Comparison of ENCODE assay signal across 16 cellular contexts in the genomic region with DNA sequence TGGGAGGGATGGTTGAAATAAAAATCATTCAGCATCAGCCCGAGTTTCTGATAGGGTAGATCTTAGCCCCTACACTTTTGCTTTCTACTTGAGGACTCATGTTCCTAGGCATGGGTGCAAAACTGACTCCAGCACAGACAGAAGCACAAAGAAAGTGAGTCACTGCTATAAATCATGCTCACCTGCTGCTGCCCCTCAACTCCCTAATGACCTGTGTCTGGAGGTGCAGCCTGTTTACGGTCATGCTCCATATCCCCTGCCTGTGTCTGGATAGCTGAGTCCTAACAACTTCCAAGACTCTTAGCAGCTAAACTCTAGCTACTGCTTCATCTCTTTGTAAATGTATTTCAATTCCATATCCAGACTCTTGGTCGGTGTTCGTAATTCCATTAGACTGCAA. TPM values are rescaled to one million over a fixed set of nuclear protein-coding genes. Genes with fewer than 3 reads are reported as not detected.
DNase-seq lines count a peak whose midpoint lies in the region; ATAC-seq, FAIRE-seq and TF ChIP-seq lines count a peak whose summit lies in the region.
"Had no signal": no experiment of that assay in that cellular context is flagged by ENCODE, and none has a peak within 500 bp of the region (broad histone marks: within the 10 kb centered on the region; RNA-seq: fewer than 3 reads in every experiment).

No MANE protein-coding gene starts in this region.

- no peak overlapping the region for H3K27ac ChIP-seq in testis
- H3K27ac ChIP-seq: HL-60, stomach had no signal

- DNase-seq in Calu3 (no peak), HTR-8/SVneo (ENCODE audit: insufficient read length, low spot score) (no peak), RCC 7860 (ENCODE audit: low spot score) (peak; percentile 57), kidney tubule cell (ENCODE audit: low spot score) (peak; percentile 90), testis (no peak)
- DNase-seq in activated T-cell treated with anti-CD3 and anti-CD28 coated beads, Interleukin-2, amount 50 U/mL, for 24 hours, result no peak
- DNase-seq in activated effector memory CD4-positive, alpha-beta T cell treated with anti-CD3 and anti-CD28 coated beads, Interleukin-2, amount 50 U/mL, for 16 hours, result no peak
- DNase-seq: anterior cingulate cortex, Kasumi-1, NCI-H1694 treated with DMSO at 0.1 percent for 48 hours, stomach had no signal

- no peaks in the 10 kb centered on the region for H3K4me1 ChIP-seq in testis

- H3K9me3 ChIP-seq in testis, result no peaks in the 10 kb centered on the region
- H3K9me3 ChIP-seq: stomach had no signal

- TF ChIP-seq POLR2A in testis (IDR thresholded peaks at IDR 0.05), result no peak

- peak overlapping the region; percentile 55 for H3K27ac Mint-ChIP-seq in Calu3 (ENCODE audit: unreplicated experiment)
- H3K27ac Mint-ChIP-seq in activated T-helper 17 cell treated with anti-CD3 and anti-CD28 coated beads, Interleukin-2, amount 50 U/mL, for 72 hours, result no peak overlapping the region
- H3K27ac Mint-ChIP-seq in activated T-cell treated with anti-CD3 and anti-CD28 coated beads, Interleukin-2, amount 50 U/mL, for 24 hours, result no peak overlapping the region

- FAIRE-seq in HTR-8/SVneo (lab: Jason Lieb, UNC) (peak; percentile 70), RCC 7860 (lab: Jason Lieb, UNC) (peak; percentile 68)
- FAIRE-seq: endometrium had no signal

- H3K36me3 ChIP-seq in testis (ENCODE audit: low read depth, missing control alignments), result no peaks in the 10 kb centered on the region

- peaks cover 14% of the 10 kb centered on the region for H3K36me3 Mint-ChIP-seq in Calu3 (ENCODE audit: insufficient read depth, unreplicated experiment)
- no peaks in the 10 kb centered on the region for H3K36me3 Mint-ChIP-seq in activated T-helper 17 cell treated with anti-CD3 and anti-CD28 coated beads, Interleukin-2, amount 50 U/mL, for 72 hours (ENCODE audit: low read depth)
- H3K36me3 Mint-ChIP-seq in activated T-cell treated with anti-CD3 and anti-CD28 coated beads, Interleukin-2, amount 50 U/mL, for 24 hours (ENCODE audit: low read depth), result peaks cover 8% of the 10 kb centered on the region

- no peaks in the 10 kb centered on the region for H3K27me3 Mint-ChIP-seq in Calu3 (ENCODE audit: unreplicated experiment)
- H3K27me3 Mint-ChIP-seq in activated T-helper 17 cell treated with anti-CD3 and anti-CD28 coated beads, Interleukin-2, amount 50 U/mL, for 72 hours, result no peaks in the 10 kb centered on the region
- no peaks in the 10 kb centered on the region for H3K27me3 Mint-ChIP-seq in activated T-cell treated with anti-CD3 and anti-CD28 coated beads, Interleukin-2, amount 50 U/mL, for 24 hours

- BruUV-seq in Calu3 (replicated peaks; lab: Mats Ljungman, UMichigan), result no TSS peak

- ATAC-seq in activated T-helper 17 cell treated with anti-CD3 and anti-CD28 coated beads, Interleukin-2, amount 50 U/mL, for 72 hours (replicated peaks), result no peak
- ATAC-seq: activated CD4-positive, CD25-positive, alpha-beta regulatory T cell treated with anti-CD3 and anti-CD28 coated beads, Interleukin-2, amount 50 U/mL, for 24 hours; Right ventricle myocardium inferior had no signal

- no peak overlapping the region for H3K4me3 ChIP-seq in testis
- H3K4me3 ChIP-seq: stomach had no signal

- WGBS in testis, 2 donors, result 91 to 92% methylated on average over 4 of the region's 4 CpGs

- TF ChIP-seq CTCF in Calu3 (IDR thresholded peaks at IDR 0.05; ENCODE audit: unreplicated experiment), result no peak
- no peak for TF ChIP-seq CTCF in testis (IDR thresholded peaks at IDR 0.05)

- H3K4me1 Mint-ChIP-seq in Calu3 (ENCODE audit: low read depth, unreplicated experiment), result peaks cover 10% of the 10 kb centered on the region
- H3K4me1 Mint-ChIP-seq in activated T-helper 17 cell treated with anti-CD3 and anti-CD28 coated beads, Interleukin-2, amount 50 U/mL, for 72 hours, result no peaks in the 10 kb centered on the region
- peaks cover 1% of the 10 kb centered on the region for H3K4me1 Mint-ChIP-seq in activated T-cell treated with anti-CD3 and anti-CD28 coated beads, Interleukin-2, amount 50 U/mL, for 24 hours (ENCODE audit: low read depth)

- H3K27me3 ChIP-seq in testis, result no peaks in the 10 kb centered on the region
- H3K27me3 ChIP-seq: stomach had no signal

- CTCF ChIA-PET in Calu3 (lab: Charles Lee), result no interaction called here

- intact Hi-C loops in Calu3 (cut with micrococcal nuclease; ENCODE audit: unreplicated experiment) (no loop called here), testis (cut with DNase I; ENCODE audit: low total_unique reads) (no loop called here)

- H3K9me3 Mint-ChIP-seq in Calu3 (ENCODE audit: low read depth, unreplicated experiment), result no peaks in the 10 kb centered on the region
- H3K9me3 Mint-ChIP-seq in activated T-helper 17 cell treated with anti-CD3 and anti-CD28 coated beads, Interleukin-2, amount 50 U/mL, for 72 hours, result no peaks in the 10 kb centered on the region
- no peaks in the 10 kb centered on the region for H3K9me3 Mint-ChIP-seq in activated T-cell treated with anti-CD3 and anti-CD28 coated beads, Interleukin-2, amount 50 U/mL, for 24 hours

- no peak overlapping the region for H3K4me3 Mint-ChIP-seq in Calu3 (ENCODE audit: low read depth, unreplicated experiment)
- no peak overlapping the region for H3K4me3 Mint-ChIP-seq in activated T-helper 17 cell treated with anti-CD3 and anti-CD28 coated beads, Interleukin-2, amount 50 U/mL, for 72 hours
- H3K4me3 Mint-ChIP-seq in activated T-cell treated with anti-CD3 and anti-CD28 coated beads, Interleukin-2, amount 50 U/mL, for 24 hours, result no peak overlapping the region

RNA-seq across cellular contexts. Expression of a gene that starts 57.8 kb away (rescaled TPM):
- total RNA-seq in Calu3 (2022), result 48.4 and 63.2 TPM in 2 replicates
- 1 to 10 TPM in 1 of 2 donors, under 1 TPM in 1; 0.71 to 1.2 TPM for total RNA-seq in activated T-helper 17 cell treated with anti-CD3 and anti-CD28 coated beads, Interleukin-2, amount 50 U/mL, for 72 hours
- 10 to 100 TPM; 36.8 to 41.7 TPM for total RNA-seq in testis
- polyA plus RNA-seq in testis (ENCODE audit: insufficient read depth, low read depth, low replicate concordance), result 22.9 TPM

Comparison
In these comparisons a context has a peak if more than half of its experiments do, and no peak if none do; other contexts are left out.
1. DNase-seq: peak in RCC 7860 (single experiment) and kidney tubule cell (single experiment); none in Calu3 (single experiment), HTR-8/SVneo (single experiment), activated T-cell treated with anti-CD3 and anti-CD28 coated beads, Interleukin-2, amount 50 U/mL, for 24 hours (single experiment), testis (single experiment) and activated effector memory CD4-positive, alpha-beta T cell treated with anti-CD3 and anti-CD28 coated beads, Interleukin-2, amount 50 U/mL, for 16 hours (single experiment).
2. RNA of a gene that starts 57.8 kb away (total RNA-seq): 48.4 to 63.2 TPM in Calu3 and 36.8 to 41.7 TPM in testis; 0.71 to 1.2 TPM in activated T-helper 17 cell treated with anti-CD3 and anti-CD28 coated beads, Interleukin-2, amount 50 U/mL, for 72 hours; every median in the first group is over 10 times any median in the second.